8 cellular contexts compared by ENCODE assay signal in the genomic region with DNA sequence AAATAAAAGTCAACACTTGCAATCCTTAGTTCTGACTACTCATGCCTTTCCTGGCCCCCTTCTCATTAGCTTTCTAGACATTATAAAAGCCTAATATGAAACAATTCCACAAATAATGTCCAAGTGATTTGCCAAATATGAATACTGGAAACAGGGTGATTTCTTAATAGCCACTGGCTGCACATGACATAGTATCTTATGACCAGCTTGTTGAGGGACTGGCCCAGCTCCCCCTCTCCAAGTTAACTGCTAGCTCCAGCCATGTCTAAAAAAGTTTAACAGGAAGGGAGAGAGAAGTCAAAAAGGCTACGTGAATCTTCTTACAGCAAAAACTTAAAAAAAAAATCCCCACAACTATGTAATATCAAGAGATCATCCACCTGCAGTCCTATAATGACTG. TPM values are rescaled to one million over a fixed set of nuclear protein-coding genes. Genes with fewer than 3 reads are reported as not detected.
DNase-seq lines count a peak whose midpoint lies in the region; ATAC-seq, FAIRE-seq and TF ChIP-seq lines count a peak whose summit lies in the region.

No MANE protein-coding gene starts in this region.

- H3K9me3 ChIP-seq in HCT116 (ENCODE audit: control insufficient read depth in 1 of 2, insufficient read depth in 1 of 2, low read depth in 1 of 2, low read length in 2 of 2) (no peaks in the 10 kb centered on the region), keratinocyte (ENCODE audit: control insufficient read depth, low read depth, low read length) (no peaks in the 10 kb centered on the region), subcutaneous abdominal adipose tissue (ENCODE audit: control insufficient read depth in 5 of 5, low read length in 5 of 5) (peaks cover 0 to 5% (median 0%) of the 10 kb centered on the region in 5 donors)

- no peak for ATAC-seq in HCT116
- ATAC-seq in activated naive CD8-positive, alpha-beta T cell treated with anti-CD3 and anti-CD28 coated beads, Interleukin-2, amount 10 ng/mL, durations not matched to agents 7 days and 5 days (ENCODE audit: low read depth) = no peak
- no peak for ATAC-seq in HG03108 (IDR thresholded peaks at IDR 0.05; ENCODE audit: unreplicated experiment)

- H4K20me1 ChIP-seq in HCT116 (ENCODE audit: insufficient read depth) (peaks cover 3% of the 10 kb centered on the region; the same call in 1 of the 2 replicates), keratinocyte (ENCODE audit: control insufficient read depth, extremely low read depth, insufficient read depth, low read length) (no peaks in the 10 kb centered on the region)

- no peaks in the 10 kb centered on the region for H3K9me1 ChIP-seq in keratinocyte (ENCODE audit: control insufficient read depth, extremely low read depth, insufficient read depth, low read length)

- TF ChIP-seq POLR2A in HCT116 (IDR thresholded peaks at IDR 0.05; ENCODE audit: borderline replicate concordance, extremely low read depth, insufficient read depth, insufficient read length) = no peak

- H3K4me3 Mint-ChIP-seq in activated naive CD8-positive, alpha-beta T cell treated with anti-CD3 and anti-CD28 coated beads, Interleukin-2, amount 10 ng/mL, durations not matched to agents 7 days and 5 days = peak overlapping the region; percentile 82

- POLR2A ChIA-PET in HCT116 (lab: Charles Lee) = no interaction called here
- POLR2A ChIA-PET in activated naive CD8-positive, alpha-beta T cell treated with anti-CD3 and anti-CD28 coated beads, Interleukin-2, amount 10 ng/mL, durations not matched to agents 7 days and 5 days (lab: Charles Lee) = interaction anchor here (0.6 to 1.6 kb wide), 4 partner anchors 173 to 274 kb away, joined by 3 to 10 read pairs (median 5); a partner anchor contains a TSS

- H3K36me3 Mint-ChIP-seq in activated naive CD8-positive, alpha-beta T cell treated with anti-CD3 and anti-CD28 coated beads, Interleukin-2, amount 10 ng/mL, durations not matched to agents 7 days and 5 days = peaks cover 27% of the 10 kb centered on the region

- no TSS peak for BruUV-seq in HCT116 (replicated peaks; lab: Mats Ljungman, UMichigan)

- FAIRE-seq in keratinocyte (lab: Jason Lieb, UNC) = no peak

- H3K27me3 ChIP-seq in HCT116 (ENCODE audit: insufficient read depth, low read length) = no peaks in the 10 kb centered on the region
- no peaks in the 10 kb centered on the region for H3K27me3 ChIP-seq in keratinocyte (ENCODE audit: control insufficient read depth, extremely low read depth, insufficient read depth, low read length)
- no peaks in the 10 kb centered on the region for H3K27me3 ChIP-seq in subcutaneous abdominal adipose tissue (ENCODE audit: control insufficient read depth in 5 of 5, insufficient read depth in 4 of 5, low read length in 5 of 5)

- H3K79me2 ChIP-seq in HCT116 (ENCODE audit: insufficient read depth, low read length) (peaks cover 68% of the 10 kb centered on the region), keratinocyte (ENCODE audit: control insufficient read depth, insufficient read depth, low read length) (peaks cover 85% of the 10 kb centered on the region)

- no peak overlapping the region for H2AFZ ChIP-seq in HCT116 (ENCODE audit: low read depth, low read length, poor library complexity, severe bottlenecking)
- peak overlapping the region; percentile 88 for H2AFZ ChIP-seq in keratinocyte (ENCODE audit: control insufficient read depth, low read length)

- H3K4me3 ChIP-seq in HCT116 (replicated peaks in 1 of 2; ENCODE audit: low read depth in 1 of 2, low read length in 2 of 2) = peak overlapping the region; percentile 83 to 90
- peak overlapping the region; percentile 76 to 97 (median 96) for H3K4me3 ChIP-seq in keratinocyte (ENCODE audit: control insufficient read depth in 2 of 3, extremely low read depth in 1 of 3, insufficient read depth in 2 of 3, low read depth in 1 of 3, low read length in 3 of 3)
- H3K4me3 ChIP-seq in subcutaneous abdominal adipose tissue (ENCODE audit: low read depth in 1 of 5, low read length in 5 of 5) = peak overlapping the region; percentile 89 to 97 (median 93)

- peaks cover 38% of the 10 kb centered on the region for H3K4me1 Mint-ChIP-seq in activated naive CD8-positive, alpha-beta T cell treated with anti-CD3 and anti-CD28 coated beads, Interleukin-2, amount 10 ng/mL, durations not matched to agents 7 days and 5 days

- no peaks in the 10 kb centered on the region for H3K9me3 Mint-ChIP-seq in activated naive CD8-positive, alpha-beta T cell treated with anti-CD3 and anti-CD28 coated beads, Interleukin-2, amount 10 ng/mL, durations not matched to agents 7 days and 5 days

- H3K27ac ChIP-seq in HCT116 (ENCODE audit: low read depth, low read length) (no peak overlapping the region), keratinocyte (ENCODE audit: control insufficient read depth, insufficient read depth, low read length) (peak overlapping the region; percentile 43), subcutaneous abdominal adipose tissue (ENCODE audit: low read depth, low read length) (peak overlapping the region; percentile 96)

- peak overlapping the region; percentile 93 for H3K4me2 ChIP-seq in HCT116 (ENCODE audit: low read length)
- peak overlapping the region; percentile 89 for H3K4me2 ChIP-seq in keratinocyte (ENCODE audit: control insufficient read depth, extremely low read depth, insufficient read depth, low read depth, low read length)

- H3K27ac Mint-ChIP-seq in activated naive CD8-positive, alpha-beta T cell treated with anti-CD3 and anti-CD28 coated beads, Interleukin-2, amount 10 ng/mL, durations not matched to agents 7 days and 5 days = peak overlapping the region; percentile 11

- CTCF ChIA-PET in HCT116 (lab: Charles Lee) = no interaction called here

- no peak for TF ChIP-seq RAD21 in HCT116 (IDR thresholded peaks at IDR 0.05; ENCODE audit: low read depth)

- H3K36me3 ChIP-seq in HCT116 (ENCODE audit: control insufficient read depth in 1 of 2, insufficient read depth in 2 of 2, low read length in 2 of 2) (no peaks in the 10 kb centered on the region), keratinocyte (ENCODE audit: control insufficient read depth in 2 of 2, extremely low read depth in 1 of 2, insufficient read depth in 2 of 2, low read length in 2 of 2) (no peaks in the 10 kb centered on the region), subcutaneous abdominal adipose tissue (ENCODE audit: control insufficient read depth in 5 of 5, insufficient read depth in 5 of 5, low read length in 5 of 5) (peaks cover 0 to 5% (median 0%) of the 10 kb centered on the region in 5 donors)

- RAD21 ChIA-PET in HCT116 (lab: Charles Lee; ENCODE audit: low non-redundant PET in 1 of 2, low total read pairs in 2 of 2, uncharacterized antibody in 2 of 2, unreplicated experiment in 2 of 2) = interaction anchor here in 1 of 2 experiments (1.0 kb wide), 1 partner anchor 37 kb away, joined by 3 read pairs; no protein-coding TSS in a partner anchor

- H3K4me1 ChIP-seq in HCT116 (ENCODE audit: control insufficient read depth in 1 of 2, insufficient read depth in 2 of 2, low read length in 2 of 2) = peaks cover 7 to 18% of the 10 kb centered on the region in 2 experiments; a peak in 3 of 4 replicates
- H3K4me1 ChIP-seq in keratinocyte (ENCODE audit: control insufficient read depth, extremely low read depth, insufficient read depth, low read length) = peaks cover 20% of the 10 kb centered on the region
- peaks cover 0 to 39% (median 33%) of the 10 kb centered on the region in 5 donors for H3K4me1 ChIP-seq in subcutaneous abdominal adipose tissue (ENCODE audit: control insufficient read depth in 5 of 5, insufficient read depth in 5 of 5, low read length in 5 of 5)

- intact Hi-C loops in HCT116 (cut with micrococcal nuclease) = loop anchor here (5.0 kb wide), 2 partner anchors 57 to 173 kb away; a partner anchor contains a TSS

- no peaks in the 10 kb centered on the region for H3K9me2 ChIP-seq in HCT116 (ENCODE audit: insufficient read depth)

- no peaks in the 10 kb centered on the region for H3K27me3 Mint-ChIP-seq in activated naive CD8-positive, alpha-beta T cell treated with anti-CD3 and anti-CD28 coated beads, Interleukin-2, amount 10 ng/mL, durations not matched to agents 7 days and 5 days

- dilution Hi-C loops in keratinocyte (cut with MboI; ENCODE audit: extremely low pct_ligation_motif_present, low sequenced_read_pairs) = no loop called here

- no peak for TF ChIP-seq CTCF in HCT116 (IDR thresholded peaks at IDR 0.05 in 2 of 3, conservative IDR thresholded peaks at IDR 0.05 in 1 of 3; ENCODE audit: borderline replicate concordance in 1 of 3, insufficient read depth in 1 of 3, low read depth in 2 of 3, low read length in 2 of 3)
- no peak for TF ChIP-seq CTCF in keratinocyte (optimal IDR thresholded peaks at IDR 0.05 in 1 of 3, IDR thresholded peaks at IDR 0.05 in 1 of 3, conservative IDR thresholded peaks at IDR 0.05 in 1 of 3; ENCODE audit: extremely low read depth in 1 of 3, insufficient read depth in 2 of 3, low read length in 3 of 3)

- DNase-seq in AG08395 (ENCODE audit: low spot score) (peak; percentile 15), HCT116 (ENCODE audit: low read depth, low spot score) (no peak), keratinocyte (ENCODE audit: low read depth, low spot score) (no peak), SKM-1 treated with dmso at 0.1 percent for 144 hours (lab: John Stamatoyannopoulos, UW; ENCODE audit: unreplicated experiment) (no peak)
- DNase-seq in activated naive CD8-positive, alpha-beta T cell treated with anti-CD3 and anti-CD28 coated beads, Interleukin-2, amount 10 ng/mL, durations not matched to agents 7 days and 5 days = no peak
- no peak for DNase-seq in activated effector memory CD4-positive, alpha-beta T cell treated with Interleukin-2 at 50 U/mL for 16 hours

- H3K9ac ChIP-seq in HCT116 (ENCODE audit: low read length) = peak overlapping the region; percentile 79; the same call in 1 of the 2 replicates
- H3K9ac ChIP-seq in keratinocyte (ENCODE audit: control insufficient read depth, extremely low read depth, insufficient read depth, low read length) = peak overlapping the region; percentile 90
- peak overlapping the region; percentile 54 to 99 (median 92) for H3K9ac ChIP-seq in subcutaneous abdominal adipose tissue (ENCODE audit: low read length in 5 of 5)

RNA-seq across cellular contexts. Expression of a gene that starts 1.5 kb away (rescaled TPM):
- total RNA-seq in HCT116 (2021; ENCODE audit: unreplicated experiment) = 22.8 TPM
- polyA plus RNA-seq in HCT116 (2012) = 12.2 and 17.1 TPM in 2 replicates
- 10 to 100 TPM; 33.9 to 39.3 TPM for total RNA-seq in activated naive CD8-positive, alpha-beta T cell treated with anti-CD3 and anti-CD28 coated beads, Interleukin-2, amount 10 ng/mL, durations not matched to agents 7 days and 5 days
- 13.0 to 20.8 TPM (median 14.2 TPM) in 3 replicates for polyA plus RNA-seq in keratinocyte
- 78.7 TPM for polyA plus RNA-seq in keratinocyte (2011; ENCODE audit: low read depth)
- 13.0 and 18.9 TPM in 2 replicates for polyA plus RNA-seq in keratinocyte (2011; cell fraction: cytosol; rRNA removed)
- polyA plus RNA-seq in keratinocyte (2011; cell fraction: nucleus; rRNA removed) = 23.9 and 29.8 TPM in 2 replicates
- polyA plus RNA-seq in keratinocyte (2012; ENCODE audit: low replicate concordance) = 19.6 and 29.5 TPM in 2 replicates
- 24.7 to 51.6 TPM (median 27.3 TPM) in 3 replicates for polyA minus RNA-seq in keratinocyte
- 33.2 TPM for polyA minus RNA-seq in keratinocyte (2011; cell fraction: cytosol; rRNA and poly(A)+ RNA removed)
- polyA minus RNA-seq in keratinocyte (2011; cell fraction: nucleus; rRNA and poly(A)+ RNA removed) = 28.8 and 58.6 TPM in 2 replicates

RNA-seq across cellular contexts. Expression of a gene that starts 1.7 kb away (rescaled TPM):
- 17.3 TPM for total RNA-seq in HCT116 (2021; ENCODE audit: unreplicated experiment)
- polyA plus RNA-seq in HCT116 (2012) = 2.5 and 4.0 TPM in 2 replicates
- total RNA-seq in activated naive CD8-positive, alpha-beta T cell treated with anti-CD3 and anti-CD28 coated beads, Interleukin-2, amount 10 ng/mL, durations not matched to agents 7 days and 5 days = 10 to 100 TPM; 27.6 to 29.8 TPM
- 12.1 to 25.8 TPM (median 18.7 TPM) in 3 replicates for polyA plus RNA-seq in keratinocyte
- 20.6 TPM for polyA plus RNA-seq in keratinocyte (2011; ENCODE audit: low read depth)
- polyA plus RNA-seq in keratinocyte (2011; cell fraction: cytosol; rRNA removed) = 8.9 and 24.6 TPM in 2 replicates
- polyA plus RNA-seq in keratinocyte (2011; cell fraction: nucleus; rRNA removed) = 38.4 and 47.6 TPM in 2 replicates
- 7.1 and 9.1 TPM in 2 replicates for polyA plus RNA-seq in keratinocyte (2012; ENCODE audit: low replicate concordance)
- 12.9 to 54.3 TPM (median 30.0 TPM) in 3 replicates for polyA minus RNA-seq in keratinocyte
- 7.5 TPM for polyA minus RNA-seq in keratinocyte (2011; cell fraction: cytosol; rRNA and poly(A)+ RNA removed)
- polyA minus RNA-seq in keratinocyte (2011; cell fraction: nucleus; rRNA and poly(A)+ RNA removed) = 20.5 and 50.7 TPM in 2 replicates
